ENCODE assay signal across 12 cellular contexts in genomic region chr3:121998588-121999473, GRCh38. TPM values are rescaled to one million over a fixed set of nuclear protein-coding genes. Genes with fewer than 3 reads are reported as not detected.
DNase-seq lines count a peak whose midpoint lies in the region; ATAC-seq and TF ChIP-seq lines count a peak whose summit lies in the region.
"Had no signal": no experiment of that assay in that cellular context is flagged by ENCODE, and none has a peak within 500 bp of the region (broad histone marks: within the 10 kb centered on the region; RNA-seq: fewer than 3 reads in every experiment).

No MANE protein-coding gene starts in this region.

- H3K4me3 Mint-ChIP-seq in T-helper 17 cell (no peak overlapping the region), memory B cell (peak overlapping the region; percentile 35)

- peaks cover 9% of the 10 kb centered on the region for H3K4me1 Mint-ChIP-seq in T-helper 17 cell
- peaks cover 58% of the 10 kb centered on the region for H3K4me1 Mint-ChIP-seq in memory B cell

- H3K27ac Mint-ChIP-seq in T-helper 17 cell: peak overlapping the region; percentile 21
- H3K27ac Mint-ChIP-seq in memory B cell: peak overlapping the region; percentile 69

- peak; percentile 7 for ATAC-seq in HG02852 (IDR thresholded peaks at IDR 0.05; ENCODE audit: unreplicated experiment)
- ATAC-seq in T-helper 17 cell: no peak
- no peak for ATAC-seq in memory B cell (ENCODE audit: low read depth)
- ATAC-seq in GM21576 (IDR thresholded peaks at IDR 0.05; ENCODE audit: unreplicated experiment): no peak

- no peak for TF ChIP-seq CTCF in GM20000 (IDR thresholded peaks at IDR 0.05; ENCODE audit: extremely low read depth, missing control alignments)

- H3K36me3 Mint-ChIP-seq in T-helper 17 cell (ENCODE audit: low read depth) (peaks cover 2% of the 10 kb centered on the region), memory B cell (peaks cover 3% of the 10 kb centered on the region)

- H3K27me3 Mint-ChIP-seq in T-helper 17 cell (peaks cover 34% of the 10 kb centered on the region), memory B cell (no peaks in the 10 kb centered on the region)

- no peaks in the 10 kb centered on the region for H3K9me3 Mint-ChIP-seq in memory B cell

- DNase-seq in GDM1 (lab: John Stamatoyannopoulos, UW) (peak; percentile 31), T-helper 17 cell (no peak), memory B cell (ENCODE audit: low spot score in 2 of 2) (no peak), GM20000 (ENCODE audit: low spot score) (no peak), NCI-H1436 treated with DMSO at 0.1 percent for 48 hours (lab: John Stamatoyannopoulos, UW) (no peak), NCI-H2227 (lab: John Stamatoyannopoulos, UW; ENCODE audit: unreplicated experiment) (no peak)
- DNase-seq: activated effector memory CD4-positive, alpha-beta T cell treated with Interleukin-2 at 50 U/mL for 16 hours; DMS79 had no signal

- no peaks in the 10 kb centered on the region for H3K9me3 ChIP-seq in T-helper 17 cell (ENCODE audit: control insufficient read depth, low read length, poor library complexity, severe bottlenecking)

RNA-seq across cellular contexts. Expression of gene ILDR1, which starts 23.2 kb away (rescaled TPM):
- total RNA-seq in T-helper 17 cell: under 1 TPM in 1 of 2 donors, not detected in 1; 0.32 TPM
- total RNA-seq: myocyte had no signal

RNA-seq across cellular contexts. Expression of gene CD86, which starts 56.3 kb away (rescaled TPM):
- total RNA-seq in T-helper 17 cell: 1 to 10 TPM; 1.3 to 4.3 TPM
- total RNA-seq: myocyte, NCI-H460 had no signal
